8 cellular contexts compared by ENCODE assay signal in genomic region chr6:154951400-154952200, GRCh38. TPM values are rescaled to one million over a fixed set of nuclear protein-coding genes. Genes with fewer than 3 reads are reported as not detected.
DNase-seq lines count a peak whose midpoint lies in the region; ATAC-seq, FAIRE-seq and TF ChIP-seq lines count a peak whose summit lies in the region.

No MANE protein-coding gene starts in this region.

- no peaks in the 10 kb centered on the region for H3K79me2 ChIP-seq in smooth muscle cell (ENCODE audit: low read depth)

- peaks cover under 1% of the 10 kb centered on the region for H3K36me3 Mint-ChIP-seq in activated T-helper 17 cell treated with anti-CD3 and anti-CD28 coated beads, Interleukin-2, amount 50 U/mL, for 72 hours (ENCODE audit: low read depth)

- H3F3A ChIP-seq in smooth muscle cell (ENCODE audit: low read depth): no peaks in the 10 kb centered on the region

- WGBS in smooth muscle cell (ENCODE audit: low lambda C conversion rate): 81% methylated on average over 10 of the region's 10 CpGs
- 75 to 81% methylated on average over 10 of the region's 10 CpGs for WGBS in testis, 2 donors
- WGBS in small intestine, 3 donors: 56 to 65% (median 58%) methylated on average over 9 to 10 of the region's 10 CpGs

- ATAC-seq in GM21367 (IDR thresholded peaks at IDR 0.05; ENCODE audit: unreplicated experiment): peak; percentile 81
- peak; percentile 82 for ATAC-seq in HG03565 (IDR thresholded peaks at IDR 0.05; ENCODE audit: unreplicated experiment)
- ATAC-seq in activated T-helper 17 cell treated with anti-CD3 and anti-CD28 coated beads, Interleukin-2, amount 50 U/mL, for 72 hours (replicated peaks): peak; percentile 31

- H3K9me3 ChIP-seq in smooth muscle cell (replicated peaks; ENCODE audit: low read depth) (no peaks in the 10 kb centered on the region), testis (no peaks in the 10 kb centered on the region), small intestine (ENCODE audit: control insufficient read depth, low read depth) (no peaks in the 10 kb centered on the region)

- peaks cover 9% of the 10 kb centered on the region for H3K4me1 Mint-ChIP-seq in activated T-helper 17 cell treated with anti-CD3 and anti-CD28 coated beads, Interleukin-2, amount 50 U/mL, for 72 hours

- TF ChIP-seq POLR2A in testis (IDR thresholded peaks at IDR 0.05): no peak

- intact Hi-C loops in testis (cut with DNase I; ENCODE audit: low total_unique reads): no loop called here

- H3K27ac ChIP-seq in smooth muscle cell (ENCODE audit: low read depth): no peak overlapping the region
- H3K27ac ChIP-seq in brain microvascular endothelial cell: no peak overlapping the region
- no peak overlapping the region for H3K27ac ChIP-seq in testis
- no peak overlapping the region for H3K27ac ChIP-seq in small intestine (ENCODE audit: low read depth in 1 of 2, low read length in 1 of 2)

- H3K9ac ChIP-seq in smooth muscle cell (ENCODE audit: low read depth): no peak overlapping the region

- no peaks in the 10 kb centered on the region for H3K36me3 ChIP-seq in GM06990 (ENCODE audit: control insufficient read depth, insufficient read depth, low read length)
- no peaks in the 10 kb centered on the region for H3K36me3 ChIP-seq in smooth muscle cell (ENCODE audit: low read depth)
- H3K36me3 ChIP-seq in brain microvascular endothelial cell (replicated peaks): no peaks in the 10 kb centered on the region
- no peaks in the 10 kb centered on the region for H3K36me3 ChIP-seq in testis (ENCODE audit: low read depth, missing control alignments)
- no peaks in the 10 kb centered on the region for H3K36me3 ChIP-seq in small intestine (ENCODE audit: control insufficient read depth in 2 of 2, insufficient read depth in 2 of 2, low read length in 2 of 2)

- in situ Hi-C loops in brain microvascular endothelial cell (cut with HindIII; ENCODE audit: low pct_ligation_motif_present, low sequenced_read_pairs): no loop called here

- H3K27ac Mint-ChIP-seq in activated T-helper 17 cell treated with anti-CD3 and anti-CD28 coated beads, Interleukin-2, amount 50 U/mL, for 72 hours: peak overlapping the region; percentile 46

- H3K27me3 ChIP-seq in GM06990 (replicated peaks; ENCODE audit: control insufficient read depth, insufficient read depth, low read length) (no peaks in the 10 kb centered on the region), smooth muscle cell (ENCODE audit: low read depth) (no peaks in the 10 kb centered on the region), brain microvascular endothelial cell (replicated peaks) (no peaks in the 10 kb centered on the region), testis (no peaks in the 10 kb centered on the region), small intestine (ENCODE audit: control insufficient read depth in 2 of 2, insufficient read depth in 2 of 2, low read length in 2 of 2) (no peaks in the 10 kb centered on the region)

- H3K4me1 ChIP-seq in smooth muscle cell (ENCODE audit: low read depth): no peaks in the 10 kb centered on the region
- no peaks in the 10 kb centered on the region for H3K4me1 ChIP-seq in testis
- H3K4me1 ChIP-seq in small intestine (ENCODE audit: control insufficient read depth in 2 of 2, insufficient read depth in 1 of 2, low read depth in 1 of 2, low read length in 1 of 2): no peaks in the 10 kb centered on the region

- H3K4me3 ChIP-seq in GM06990 (replicated peaks; ENCODE audit: low read depth, low read length): no peak overlapping the region
- no peak overlapping the region for H3K4me3 ChIP-seq in smooth muscle cell
- no peak overlapping the region for H3K4me3 ChIP-seq in brain microvascular endothelial cell (ENCODE audit: low read depth, low read length)
- H3K4me3 ChIP-seq in testis: no peak overlapping the region
- H3K4me3 ChIP-seq in small intestine (ENCODE audit: low read depth in 1 of 2, low read length in 2 of 2): no peak overlapping the region

- peak overlapping the region; percentile 24 for H3K4me3 Mint-ChIP-seq in activated T-helper 17 cell treated with anti-CD3 and anti-CD28 coated beads, Interleukin-2, amount 50 U/mL, for 72 hours

- no peaks in the 10 kb centered on the region for H3K9me3 Mint-ChIP-seq in activated T-helper 17 cell treated with anti-CD3 and anti-CD28 coated beads, Interleukin-2, amount 50 U/mL, for 72 hours

- H3K4me2 ChIP-seq in smooth muscle cell: no peak overlapping the region

- no peak for FAIRE-seq in small intestine (lab: Jason Lieb, UNC)

- TF ChIP-seq CTCF in GM06990 (IDR thresholded peaks at IDR 0.05; ENCODE audit: insufficient read depth, low read length, poor library complexity, severe bottlenecking) (no peak), smooth muscle cell (IDR thresholded peaks at IDR 0.05; ENCODE audit: borderline replicate concordance, insufficient read depth, poor library complexity, severe bottlenecking) (no peak), brain microvascular endothelial cell (IDR thresholded peaks at IDR 0.05; ENCODE audit: low read depth, low read length, missing control alignments) (no peak), testis (IDR thresholded peaks at IDR 0.05) (no peak)

- peak; percentile 52 for DNase-seq in GM06990 (ENCODE audit: extremely low read depth, insufficient read length)
- no peak for DNase-seq in smooth muscle cell (lab: John Stamatoyannopoulos, UW; ENCODE audit: unreplicated experiment)
- DNase-seq in brain microvascular endothelial cell: no peak
- no peak for DNase-seq in testis
- no peak for DNase-seq in small intestine

- H4K20me1 ChIP-seq in smooth muscle cell (ENCODE audit: low read depth): no peaks in the 10 kb centered on the region

- H3K27me3 Mint-ChIP-seq in activated T-helper 17 cell treated with anti-CD3 and anti-CD28 coated beads, Interleukin-2, amount 50 U/mL, for 72 hours: no peaks in the 10 kb centered on the region

- no peak overlapping the region for H2AFZ ChIP-seq in smooth muscle cell (ENCODE audit: low read depth)

RNA-seq across cellular contexts. Expression of gene TIAM2, which starts 43.5 kb away (rescaled TPM):
- total RNA-seq in activated T-helper 17 cell treated with anti-CD3 and anti-CD28 coated beads, Interleukin-2, amount 50 U/mL, for 72 hours: 1 to 10 TPM; 4.7 to 5.0 TPM
- total RNA-seq in smooth muscle cell (24.9 and 36.9 TPM in 2 replicates), testis (10 to 100 TPM; 22.7 to 38.0 TPM)
- polyA plus RNA-seq in smooth muscle cell (11.3 and 13.1 TPM in 2 replicates), testis (ENCODE audit: insufficient read depth, low read depth, low replicate concordance) (43.8 TPM), small intestine (10 to 100 TPM in 2 of 3 donors, 1 to 10 TPM in 1; 7.8 to 34.4 (median 19.2) TPM)

Comparison
In these comparisons a context has a peak if more than half of its experiments do, and no peak if none do; other contexts are left out.
1. ATAC-seq: peak in every context shown above with its lines; median percentile 82 in HG03565; 81 in GM21367; 31 in activated T-helper 17 cell treated with anti-CD3 and anti-CD28 coated beads, Interleukin-2, amount 50 U/mL, for 72 hours.